8 cellular contexts compared by ENCODE assay signal in the genomic region with DNA sequence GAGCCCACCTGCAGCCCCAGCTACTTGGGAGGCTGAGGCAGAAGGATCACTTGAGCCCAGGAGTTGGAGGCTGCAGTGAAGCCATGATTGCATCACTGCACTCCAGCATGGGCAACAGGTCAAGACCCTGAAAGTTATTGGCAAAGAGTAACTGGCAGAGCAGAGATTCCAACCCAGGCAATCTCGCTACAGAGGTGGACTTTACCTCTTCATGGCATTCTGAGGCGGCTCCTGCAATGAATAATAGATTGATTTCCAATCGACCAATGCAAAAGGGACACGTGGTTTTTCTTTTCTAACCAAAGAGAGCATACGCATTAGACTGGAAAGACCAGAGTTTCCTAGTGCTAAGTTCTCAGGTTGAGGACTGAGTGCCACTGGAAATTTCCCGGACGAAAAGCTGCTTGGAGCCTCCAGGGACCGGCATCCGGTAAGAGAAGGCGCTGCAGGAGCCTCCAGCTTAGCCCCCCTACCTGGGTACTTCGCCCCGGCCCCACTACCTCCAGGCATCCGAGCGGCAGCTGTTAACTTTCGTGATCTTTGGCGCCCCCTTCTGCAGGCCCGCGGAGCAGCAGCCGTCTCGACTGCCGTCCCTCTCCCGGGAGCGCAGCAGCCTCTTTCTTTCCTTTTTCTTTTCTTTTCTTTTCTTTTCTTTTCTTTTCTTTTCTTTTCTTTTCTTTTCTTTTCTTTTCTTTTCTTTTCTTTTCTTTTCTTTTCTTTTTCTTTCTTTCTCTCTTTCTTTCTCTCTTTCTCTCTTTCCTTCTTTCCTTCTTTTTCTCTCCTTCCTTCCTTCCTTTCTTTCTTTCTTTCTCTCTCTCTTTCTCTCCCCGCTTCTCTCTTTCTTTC. TPM values are rescaled to one million over a fixed set of nuclear protein-coding genes. Genes with fewer than 3 reads are reported as not detected.
DNase-seq lines count a peak whose midpoint lies in the region; ATAC-seq and TF ChIP-seq lines count a peak whose summit lies in the region.

No MANE protein-coding gene starts in this region.

- no peaks in the 10 kb centered on the region for H3K9me3 ChIP-seq in OCI-LY1 (ENCODE audit: low read length)
- no peaks in the 10 kb centered on the region for H3K9me3 ChIP-seq in stomach smooth muscle (ENCODE audit: control insufficient read depth in 2 of 2, low read length in 2 of 2)

- ATAC-seq in activated T-cell treated with anti-CD3 and anti-CD28 coated beads, Interleukin-2, amount 50 U/mL, for 72 hours (replicated peaks in 1 of 2), result peak; percentile 8 to 18
- no peak for ATAC-seq in HG03521 (IDR thresholded peaks at IDR 0.05; ENCODE audit: unreplicated experiment)

- H3F3A ChIP-seq in OCI-LY1 (ENCODE audit: insufficient read depth, low read length), result no peaks in the 10 kb centered on the region

- peak; percentile 64 for DNase-seq in CD14-positive monocyte (ENCODE audit: low spot score)
- DNase-seq in HL-60 (ENCODE audit: low read depth in 1 of 2, low spot score in 1 of 2), result peak in 1 of 2 experiments; percentile 76
- peak; percentile 90 to 91 for DNase-seq in activated T-cell treated with anti-CD3 and anti-CD28 coated beads, Interleukin-2, amount 50 U/mL, for 72 hours
- DNase-seq in fibroblast of mammary gland (ENCODE audit: low read depth), result peak; percentile 40
- peak; percentile 95 for DNase-seq in nephron progenitor cell

- H3K27ac ChIP-seq in HL-60 (replicated peaks) (no peak overlapping the region), OCI-LY1 (ENCODE audit: low read depth, low read length, poor library complexity, severe bottlenecking) (no peak overlapping the region), stomach smooth muscle (ENCODE audit: low read length) (no peak overlapping the region)

- H3K4me1 Mint-ChIP-seq in CD14-positive monocyte, result peaks cover 23% of the 10 kb centered on the region
- H3K4me1 Mint-ChIP-seq in activated T-cell treated with anti-CD3 and anti-CD28 coated beads, Interleukin-2, amount 50 U/mL, for 72 hours (ENCODE audit: low read depth), result peaks cover 35% of the 10 kb centered on the region
- peaks cover 25% of the 10 kb centered on the region for H3K4me1 Mint-ChIP-seq in nephron progenitor cell

- H3K4me3 Mint-ChIP-seq in CD14-positive monocyte (no peak overlapping the region), nephron progenitor cell (no peak overlapping the region)
- peak overlapping the region; percentile 56 to 90 for H3K4me3 Mint-ChIP-seq in activated T-cell treated with anti-CD3 and anti-CD28 coated beads, Interleukin-2, amount 50 U/mL, for 72 hours

- H3K27me3 Mint-ChIP-seq in CD14-positive monocyte (ENCODE audit: low read depth in 3 of 3), result peaks cover 17 to 20% (median 18%) of the 10 kb centered on the region in 3 donors
- no peaks in the 10 kb centered on the region for H3K27me3 Mint-ChIP-seq in activated T-cell treated with anti-CD3 and anti-CD28 coated beads, Interleukin-2, amount 50 U/mL, for 72 hours (ENCODE audit: low read depth)
- peaks cover 17% of the 10 kb centered on the region for H3K27me3 Mint-ChIP-seq in nephron progenitor cell (ENCODE audit: low read depth, poor library complexity)

- no peaks in the 10 kb centered on the region for H3K79me2 ChIP-seq in OCI-LY1 (ENCODE audit: insufficient read depth, low read length)

- H3K36me3 ChIP-seq in OCI-LY1 (ENCODE audit: insufficient read depth, low read length) (no peaks in the 10 kb centered on the region), stomach smooth muscle (ENCODE audit: control insufficient read depth in 2 of 2, insufficient read depth in 2 of 2, low read length in 2 of 2) (no peaks in the 10 kb centered on the region)

- H3K9ac ChIP-seq in OCI-LY1 (ENCODE audit: low read length) (no peak overlapping the region), stomach smooth muscle (ENCODE audit: low read length in 2 of 2) (peak overlapping the region; percentile 36 to 57)

- no peak overlapping the region for H3K4me3 ChIP-seq in HL-60 (replicated peaks; ENCODE audit: insufficient read depth, low read length)
- H3K4me3 ChIP-seq in OCI-LY1 (ENCODE audit: low read depth, low read length, poor library complexity, severe bottlenecking), result no peak overlapping the region
- H3K4me3 ChIP-seq in fibroblast of mammary gland (ENCODE audit: control insufficient read depth, low read depth, low read length), result no peak overlapping the region
- H3K4me3 ChIP-seq in stomach smooth muscle (ENCODE audit: low read length in 2 of 2), result peak overlapping the region; percentile 44 to 46

- peaks cover 0 to 4% (median 0%) of the 10 kb centered on the region in 7 donors for H3K9me3 Mint-ChIP-seq in CD14-positive monocyte
- no peaks in the 10 kb centered on the region for H3K9me3 Mint-ChIP-seq in activated T-cell treated with anti-CD3 and anti-CD28 coated beads, Interleukin-2, amount 50 U/mL, for 72 hours
- no peaks in the 10 kb centered on the region for H3K9me3 Mint-ChIP-seq in nephron progenitor cell

- intact Hi-C loops in CD14-positive monocyte (cut with micrococcal nuclease), result loop anchor here in 1 of 2 donors (5.0 kb wide), 1 partner anchor 86 kb away; the partner anchor contains the start of gene PVRIG

- H3K4me1 ChIP-seq in OCI-LY1 (ENCODE audit: insufficient read depth, low read length, severe bottlenecking) (peaks cover 18% of the 10 kb centered on the region), stomach smooth muscle (ENCODE audit: control insufficient read depth, insufficient read depth, low read length) (peaks cover 24% of the 10 kb centered on the region)

- H3K36me3 Mint-ChIP-seq in CD14-positive monocyte (no peaks in the 10 kb centered on the region), nephron progenitor cell (ENCODE audit: low read depth) (no peaks in the 10 kb centered on the region)
- H3K36me3 Mint-ChIP-seq in activated T-cell treated with anti-CD3 and anti-CD28 coated beads, Interleukin-2, amount 50 U/mL, for 72 hours (ENCODE audit: insufficient read depth in 2 of 2), result peaks cover 0 to 3% of the 10 kb centered on the region in 2 donors

- peak overlapping the region; percentile 26; the same call in 1 of the 2 replicates for H3K4me2 ChIP-seq in OCI-LY1 (ENCODE audit: low read length)

- H3K27me3 ChIP-seq in HL-60 (ENCODE audit: insufficient read depth, poor library complexity, severe bottlenecking), result no peaks in the 10 kb centered on the region
- H3K27me3 ChIP-seq in OCI-LY1 (ENCODE audit: insufficient read depth, low read length), result no peaks in the 10 kb centered on the region
- no peaks in the 10 kb centered on the region for H3K27me3 ChIP-seq in stomach smooth muscle (ENCODE audit: control insufficient read depth in 1 of 2, insufficient read depth in 2 of 2, low read length in 2 of 2)

- TF ChIP-seq CTCF in CD14-positive monocyte (IDR thresholded peaks at IDR 0.05) (peak; percentile 99), HL-60 (IDR thresholded peaks at IDR 0.05; ENCODE audit: insufficient read depth, low read length) (peak; percentile 56), OCI-LY1 (IDR thresholded peaks at IDR 0.05; ENCODE audit: low read length) (peak; percentile 85), fibroblast of mammary gland (conservative IDR thresholded peaks at IDR 0.05; ENCODE audit: control insufficient read depth, insufficient read depth, low read depth, low read length) (peak; percentile 62), nephron progenitor cell (IDR thresholded peaks at IDR 0.05) (peak; percentile 90)

- H2AFZ ChIP-seq in OCI-LY1 (ENCODE audit: low read length), result no peak overlapping the region

- H3K9me2 ChIP-seq in OCI-LY1 (ENCODE audit: low read depth, low read length), result no peaks in the 10 kb centered on the region

- H3K27ac Mint-ChIP-seq in CD14-positive monocyte, result no peak overlapping the region
- no peak overlapping the region for H3K27ac Mint-ChIP-seq in activated T-cell treated with anti-CD3 and anti-CD28 coated beads, Interleukin-2, amount 50 U/mL, for 72 hours
- H3K27ac Mint-ChIP-seq in nephron progenitor cell, result no peak overlapping the region

- H4K20me1 ChIP-seq in OCI-LY1 (ENCODE audit: insufficient read depth, low read length), result no peaks in the 10 kb centered on the region

RNA-seq across cellular contexts. Expression of gene MBLAC1, which starts 4.1 kb away (rescaled TPM):
- polyA plus RNA-seq in CD14-positive monocyte, result under 1 TPM; 0.59 to 0.81 TPM
- total RNA-seq in activated T-cell treated with anti-CD3 and anti-CD28 coated beads, Interleukin-2, amount 50 U/mL, for 72 hours, result 1 to 10 TPM; 3.2 to 3.4 TPM

RNA-seq across cellular contexts. Expression of gene CNPY4, which starts 11.4 kb away (rescaled TPM):
- polyA plus RNA-seq in CD14-positive monocyte, result 1 to 10 TPM; 6.2 TPM
- 10 to 100 TPM; 11.1 to 18.8 TPM for total RNA-seq in activated T-cell treated with anti-CD3 and anti-CD28 coated beads, Interleukin-2, amount 50 U/mL, for 72 hours

RNA-seq across cellular contexts. Expression of gene TAF6, which starts 11.7 kb away (rescaled TPM):
- 10 to 100 TPM in 1 of 2 donors, 1 to 10 TPM in 1; 9.6 to 11.0 TPM for polyA plus RNA-seq in CD14-positive monocyte
- total RNA-seq in activated T-cell treated with anti-CD3 and anti-CD28 coated beads, Interleukin-2, amount 50 U/mL, for 72 hours, result 10 to 100 TPM; 76.7 to 88.1 TPM

RNA-seq across cellular contexts. Expression of gene LAMTOR4, which starts 17.9 kb away (rescaled TPM):
- polyA plus RNA-seq in CD14-positive monocyte, result 100 to 1,000 TPM; 621 to 754 TPM
- 100 to 1,000 TPM; 130 to 134 TPM for total RNA-seq in activated T-cell treated with anti-CD3 and anti-CD28 coated beads, Interleukin-2, amount 50 U/mL, for 72 hours

RNA-seq across cellular contexts. Expression of gene TRAPPC14, which starts 27.7 kb away (rescaled TPM):
- 1 to 10 TPM; 1.0 to 1.6 TPM for polyA plus RNA-seq in CD14-positive monocyte
- total RNA-seq in activated T-cell treated with anti-CD3 and anti-CD28 coated beads, Interleukin-2, amount 50 U/mL, for 72 hours, result 10 to 100 TPM; 22.1 to 28.8 TPM

Comparison
In these comparisons a context has a peak if more than half of its experiments do, and no peak if none do; other contexts are left out.
1. H3K4me3 Mint-ChIP-seq: peak in activated T-cell treated with anti-CD3 and anti-CD28 coated beads, Interleukin-2, amount 50 U/mL, for 72 hours (2 of 2); none in CD14-positive monocyte (0 of 2) and nephron progenitor cell (single experiment).
2. H3K4me3 ChIP-seq: peak in stomach smooth muscle (2 of 2); none in HL-60 (single experiment), OCI-LY1 (single experiment) and fibroblast of mammary gland (single experiment).
3. Peak in every context shown above with its lines, with median percentiles within 50 percentile points of each other: CTCF ChIP-seq.